1 cellular context compared by ENCODE assay signal in genomic region chr5:14197056-14197455, GRCh38.
TF ChIP-seq lines count a peak whose summit lies in the region.

No MANE protein-coding gene starts in this region.

TF ChIP-seq in HepG2, 621 proteins besides CTCF, POLR2A, EP300 and RAD21 (continued from another document):
- TF ChIP-seq ZNF281 (CRISPR knock-in tag; IDR thresholded peaks at IDR 0.05; ENCODE audit: borderline replicate concordance) (no peak), AKNA (CRISPR knock-in tag; IDR thresholded peaks at IDR 0.05; ENCODE audit: borderline replicate concordance) (no peak), ZNF788 (CRISPR knock-in tag; IDR thresholded peaks at IDR 0.05; ENCODE audit: borderline replicate concordance) (no peak), TP53 (CRISPR knock-in tag; conservative IDR thresholded peaks at IDR 0.05) (no peak), AFF4 (CRISPR knock-in tag; IDR thresholded peaks at IDR 0.05) (no peak), KMT2A (CRISPR knock-in tag; IDR thresholded peaks at IDR 0.05) (no peak), ZNF563 (CRISPR knock-in tag; IDR thresholded peaks at IDR 0.05) (no peak), NFKBIZ (CRISPR knock-in tag; IDR thresholded peaks at IDR 0.05) (no peak)
- TF ChIP-seq, protein P1, sequence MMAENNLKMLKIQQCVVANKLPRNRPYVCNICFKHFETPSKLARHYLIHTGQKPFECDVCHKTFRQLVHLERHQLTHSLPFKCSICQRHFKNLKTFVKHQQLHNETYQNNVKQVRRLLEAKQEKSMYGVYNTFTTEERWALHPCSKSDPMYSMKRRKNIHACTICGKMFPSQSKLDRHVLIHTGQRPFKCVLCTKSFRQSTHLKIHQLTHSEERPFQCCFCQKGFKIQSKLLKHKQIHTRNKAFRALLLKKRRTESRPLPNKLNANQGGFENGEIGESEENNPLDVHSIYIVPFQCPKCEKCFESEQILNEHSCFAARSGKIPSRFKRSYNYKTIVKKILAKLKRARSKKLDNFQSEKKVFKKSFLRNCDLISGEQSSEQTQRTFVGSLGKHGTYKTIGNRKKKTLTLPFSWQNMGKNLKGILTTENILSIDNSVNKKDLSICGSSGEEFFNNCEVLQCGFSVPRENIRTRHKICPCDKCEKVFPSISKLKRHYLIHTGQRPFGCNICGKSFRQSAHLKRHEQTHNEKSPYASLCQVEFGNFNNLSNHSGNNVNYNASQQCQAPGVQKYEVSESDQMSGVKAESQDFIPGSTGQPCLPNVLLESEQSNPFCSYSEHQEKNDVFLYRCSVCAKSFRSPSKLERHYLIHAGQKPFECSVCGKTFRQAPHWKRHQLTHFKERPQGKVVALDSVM (CRISPR knock-in tag; IDR thresholded peaks at IDR 0.05): no peak
TF ChIP-seq in HepG2: peak in this region for 0.
